In genomic region chr18:8719192-8719591, GRCh38 we compare ENCODE assay signal across 1 cellular context.
TF ChIP-seq lines count a peak whose summit lies in the region.

No MANE protein-coding gene starts in this region.

TF ChIP-seq in GM23338, 12 proteins besides CTCF, POLR2A, EP300 and RAD21 (continued from another document):
- TF ChIP-seq POLR2AphosphoS5 (IDR thresholded peaks at IDR 0.05; ENCODE audit: low read depth) = no peak
- no peak for TF ChIP-seq NANOG (IDR thresholded peaks at IDR 0.05; ENCODE audit: borderline replicate concordance)
- TF ChIP-seq JUNB (IDR thresholded peaks at IDR 0.05; ENCODE audit: unreplicated experiment) = no peak
TF ChIP-seq in GM23338: peak in this region for 0.
